Comparison of ENCODE assay signal across 17 cellular contexts in genomic region chr3:118526758-118527526, GRCh38.
DNase-seq lines count a peak whose midpoint lies in the region; ATAC-seq and TF ChIP-seq lines count a peak whose summit lies in the region.
"Had no signal": no experiment of that assay in that cellular context is flagged by ENCODE, and none has a peak within 500 bp of the region (broad histone marks: within the 10 kb centered on the region; RNA-seq: fewer than 3 reads in every experiment).

No MANE protein-coding gene starts in this region.

- intact Hi-C loops in spleen (cut with DNase I; ENCODE audit: low total_unique reads), result no loop called here

- ATAC-seq in GM18517 (IDR thresholded peaks at IDR 0.05; ENCODE audit: unreplicated experiment) (peak; percentile 72), GM21576 (IDR thresholded peaks at IDR 0.05; ENCODE audit: unreplicated experiment) (peak; percentile 81), HG03280 (IDR thresholded peaks at IDR 0.05; ENCODE audit: unreplicated experiment) (peak; percentile 79), HG02588 (IDR thresholded peaks at IDR 0.05; ENCODE audit: unreplicated experiment) (no peak)
- ATAC-seq: natural killer cell, Panc1, right cardiac atrium had no signal

- H3K4me1 ChIP-seq in spleen, result no peaks in the 10 kb centered on the region
- H3K4me1 ChIP-seq: BE2C, stomach had no signal

- DNase-seq in globus pallidus (ENCODE audit: low spot score) (peak; percentile 69), GM10266 (ENCODE audit: extremely low spot score) (no peak), spleen (no peak)
- no peak for DNase-seq in activated CD8-positive, alpha-beta memory T cell treated with anti-CD3 and anti-CD28 coated beads, Interleukin-2, amount 50 U/mL, for 48 hours
- DNase-seq: activated CD4-positive, alpha-beta T cell treated with anti-CD3 and anti-CD28 coated beads, Interleukin-2, amount 50 U/mL, for 1 hour; activated gamma-delta T cell treated with Interleukin-2 at 50 U/mL for 16 hours; BE2C; DMS79 treated with DMSO at 0.1 percent for 48 hours; GOT3; natural killer cell; right cardiac atrium; stomach had no signal

- 46 to 82% (median 67%) methylated on average over 1 of the region's 1 CpG for WGBS in spleen, 5 donors

- H3K36me3 ChIP-seq in spleen, result no peaks in the 10 kb centered on the region
- H3K36me3 ChIP-seq: BE2C, stomach had no signal

- no peak overlapping the region for H3K27ac ChIP-seq in spleen
- H3K27ac ChIP-seq: stomach had no signal

- H3K9me3 ChIP-seq in spleen, result peaks cover 0 to 14% (median 4%) of the 10 kb centered on the region in 8 donors
- H3K9me3 ChIP-seq: BE2C, stomach had no signal

- TF ChIP-seq POLR2A in spleen (IDR thresholded peaks at IDR 0.05), result no peak

- no peaks in the 10 kb centered on the region for H3K27me3 ChIP-seq in spleen (replicated peaks in 1 of 7)
- H3K27me3 ChIP-seq: BE2C, stomach had no signal

- TF ChIP-seq CTCF in GM10266 (IDR thresholded peaks at IDR 0.05; ENCODE audit: control insufficient read depth, insufficient read depth, low read depth, missing control alignments) (no peak), spleen (IDR thresholded peaks at IDR 0.05 in 8 of 11, conservative IDR thresholded peaks at IDR 0.05 in 3 of 11) (no peak)

- H3K4me3 ChIP-seq in spleen, result no peak overlapping the region
- H3K4me3 ChIP-seq: stomach had no signal
